In the genomic region with DNA sequence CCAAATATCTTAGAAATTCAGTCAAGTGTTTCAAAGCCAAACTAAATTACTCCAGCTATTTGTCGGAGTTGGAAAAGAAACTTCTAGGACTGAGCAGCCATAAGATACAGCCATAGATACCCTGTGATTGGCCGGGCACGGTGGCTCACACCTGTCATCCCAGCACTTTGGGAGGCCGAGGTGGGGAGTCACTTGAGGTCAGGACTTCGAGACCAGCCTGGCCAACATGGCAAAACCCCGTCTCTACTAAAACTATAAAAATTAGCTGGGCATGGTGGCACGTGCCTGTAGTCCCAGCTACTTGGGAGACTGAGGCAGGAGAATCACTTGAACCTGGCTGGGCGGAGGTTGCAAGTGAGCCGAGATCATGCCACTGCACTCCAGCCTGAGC, we compare ENCODE assay signal across 5 cellular contexts.
DNase-seq lines count a peak whose midpoint lies in the region; ATAC-seq, FAIRE-seq and TF ChIP-seq lines count a peak whose summit lies in the region.
"Not testable (repeated sequence)": the region's sequence is repeated elsewhere in the genome, so short reads cannot be mapped to it uniquely, and the experiment has no call there.

No MANE protein-coding gene starts in this region.

- H3K4me3 ChIP-seq in RWPE2 (ENCODE audit: severe bottlenecking); kidney (ENCODE audit: low read length in 2 of 2); sigmoid colon: not testable (repeated sequence)

- H3K9me3 Mint-ChIP-seq in chondrocyte (ENCODE audit: low read depth), result peaks cover 12% of the 10 kb centered on the region

- not testable (repeated sequence) for H3K4me1 ChIP-seq in RWPE2 (ENCODE audit: insufficient read depth, poor library complexity, severe bottlenecking); kidney (ENCODE audit: control insufficient read depth in 1 of 2, insufficient read depth in 1 of 2, low read depth in 1 of 2, low read length in 2 of 2); sigmoid colon

- 88 to 90% methylated on average over 9 of the region's 9 CpGs for WGBS in sigmoid colon, 2 donors

- not testable (repeated sequence) for H3K27me3 Mint-ChIP-seq in chondrocyte (ENCODE audit: low read depth)

- DNase-seq in RWPE2 (ENCODE audit: low spot score), result peak; percentile 8
- DNase-seq in chondrocyte (ENCODE audit: low spot score), result peak; percentile 36
- DNase-seq in kidney, result peak; percentile 18
- peak; percentile 55 for DNase-seq in mesenteric fat pad (ENCODE audit: low spot score)
- DNase-seq in sigmoid colon, result peak; percentile 21

- not testable (repeated sequence) for H3K27me3 ChIP-seq in RWPE2 (ENCODE audit: insufficient read depth, poor library complexity, severe bottlenecking); sigmoid colon

- FAIRE-seq in kidney (lab: Jason Lieb, UNC), result not testable (repeated sequence)

- H3K4me3 Mint-ChIP-seq in chondrocyte (ENCODE audit: unreplicated experiment), result not testable (repeated sequence)

- H3K36me3 Mint-ChIP-seq in chondrocyte (ENCODE audit: low read depth), result not testable (repeated sequence)

- not testable (repeated sequence) for H3K36me3 ChIP-seq in RWPE2 (ENCODE audit: low read depth); kidney (ENCODE audit: control insufficient read depth in 1 of 2, insufficient read depth in 2 of 2, low read length in 2 of 2); sigmoid colon

- TF ChIP-seq CTCF in RWPE2 (IDR thresholded peaks at IDR 0.05; ENCODE audit: poor library complexity, severe bottlenecking); chondrocyte (IDR thresholded peaks at IDR 0.05); kidney (IDR thresholded peaks at IDR 0.05; ENCODE audit: borderline replicate concordance, extremely low read depth, insufficient read depth); sigmoid colon (IDR thresholded peaks at IDR 0.05): not testable (repeated sequence)

- H3K27ac ChIP-seq in RWPE2 (ENCODE audit: poor library complexity, severe bottlenecking); kidney (ENCODE audit: low read depth in 2 of 2, low read length in 2 of 2); sigmoid colon: not testable (repeated sequence)

- intact Hi-C loops in kidney (cut with DNase I); sigmoid colon (cut with DNase I): not testable (repeated sequence)

- not testable (repeated sequence) for ATAC-seq in RWPE2 (ENCODE audit: low read depth)

- H3K9me3 ChIP-seq in RWPE2 (ENCODE audit: severe bottlenecking); kidney (ENCODE audit: control insufficient read depth in 1 of 2, low read length in 2 of 2); sigmoid colon: not testable (repeated sequence)

- H3K27ac Mint-ChIP-seq in chondrocyte (ENCODE audit: unreplicated experiment), result not testable (repeated sequence)

- not testable (repeated sequence) for H3K9ac ChIP-seq in kidney (ENCODE audit: low read length in 2 of 2)

- not testable (repeated sequence) for H3K4me1 Mint-ChIP-seq in chondrocyte (ENCODE audit: low read depth)

- not testable (repeated sequence) for TF ChIP-seq EP300 in sigmoid colon (IDR thresholded peaks at IDR 0.05)

- not testable (repeated sequence) for TF ChIP-seq POLR2A in sigmoid colon (IDR thresholded peaks at IDR 0.05)
